Comparison of ENCODE assay signal across 15 cellular contexts in the genomic region with DNA sequence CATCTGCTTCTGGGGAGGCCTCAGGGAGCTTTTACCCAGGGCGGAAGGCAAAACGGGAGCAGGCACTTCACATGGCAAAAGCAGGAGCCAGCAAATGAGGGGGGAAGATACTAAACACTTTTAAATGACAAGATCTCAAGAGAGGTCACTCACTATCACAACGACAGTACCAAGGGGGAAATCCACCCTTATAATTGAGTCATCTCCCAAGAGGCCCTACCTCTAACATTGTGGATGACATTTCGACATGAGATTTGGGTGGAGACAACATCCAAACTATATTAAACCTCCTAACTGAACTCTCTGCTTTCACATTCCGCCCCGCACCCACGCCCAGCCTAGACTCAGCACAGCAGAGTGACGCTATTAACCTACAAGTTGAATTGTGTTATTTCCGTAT.
DNase-seq lines count a peak whose midpoint lies in the region; ATAC-seq, FAIRE-seq and TF ChIP-seq lines count a peak whose summit lies in the region.
"Had no signal": no experiment of that assay in that cellular context is flagged by ENCODE, and none has a peak within 500 bp of the region (broad histone marks: within the 10 kb centered on the region; RNA-seq: fewer than 3 reads in every experiment).

No MANE protein-coding gene starts in this region.

- no peak overlapping the region for H3K4me3 ChIP-seq in BLaER1 treated with 17β-estradiol and CSF1 and Interleukin-3, amounts not matched to agents 10 nM and 100 nM
- H3K4me3 ChIP-seq in NB4 (ENCODE audit: low read depth, low read length) (no peak overlapping the region), K562 (no peak overlapping the region), HAP-1 (no peak overlapping the region)

- CTCF ChIA-PET in K562 (lab: Yijun Ruan, JAX; ENCODE audit: low intra/inter-chr PET ratio): no interaction called here

- H3K79me2 ChIP-seq in K562 (ENCODE audit: control insufficient read depth, insufficient read depth, low read length): no peaks in the 10 kb centered on the region

- TF ChIP-seq CTCF in NB4 (IDR thresholded peaks at IDR 0.05; ENCODE audit: low read depth, low read length): no peak
- no peak for TF ChIP-seq CTCF in K562 (IDR thresholded peaks at IDR 0.05 in 2 of 3, conservative IDR thresholded peaks at IDR 0.05 in 1 of 3; ENCODE audit: insufficient read depth in 2 of 3, low read depth in 1 of 3, low read length in 3 of 3)

- ATAC-seq in K562 (no peak), HG03108 (IDR thresholded peaks at IDR 0.05; ENCODE audit: unreplicated experiment) (no peak), GM21423 (IDR thresholded peaks at IDR 0.05; ENCODE audit: unreplicated experiment) (no peak)

- H3K27me3 ChIP-seq in BLaER1 treated with 17β-estradiol and CSF1 and Interleukin-3, amounts not matched to agents 10 nM and 100 nM: no peaks in the 10 kb centered on the region
- H3K27me3 ChIP-seq in K562 (ENCODE audit: control insufficient read depth in 2 of 2, insufficient read depth in 2 of 2, low read length in 2 of 2) (no peaks in the 10 kb centered on the region; a peak in 1 of 5 replicates), HAP-1 (ENCODE audit: low read depth) (peaks cover 9% of the 10 kb centered on the region; the same call in 1 of the 2 replicates)
- H3K27me3 ChIP-seq: BE2C had no signal

- in situ Hi-C loops in K562 (cut with MboI): no loop called here
- in situ Hi-C loops in HAP-1 (cut with MboI; ENCODE audit: low sequenced_read_pairs): no loop called here

- no TSS peak for BruUV-seq in K562 (replicated peaks; lab: Mats Ljungman, UMichigan)

- no peaks in the 10 kb centered on the region for H3K9me3 ChIP-seq in BLaER1 treated with 17β-estradiol and CSF1 and Interleukin-3, amounts not matched to agents 10 nM and 100 nM (replicated peaks in 1 of 11)
- H3K9me3 ChIP-seq in K562 (replicated peaks; ENCODE audit: control insufficient read depth, insufficient read depth, low read depth, low read length) (no peaks in the 10 kb centered on the region), HAP-1 (no peaks in the 10 kb centered on the region)
- H3K9me3 ChIP-seq: BE2C, Caco-2 had no signal

- no peaks in the 10 kb centered on the region for H4K20me1 ChIP-seq in BLaER1 treated with 17β-estradiol and CSF1 and Interleukin-3, amounts not matched to agents 10 nM and 100 nM
- no peaks in the 10 kb centered on the region for H4K20me1 ChIP-seq in K562 (replicated peaks; ENCODE audit: control insufficient read depth, insufficient read depth, low read length)

- DNase-seq in NB4 (ENCODE audit: low read depth): peak; percentile 62
- no peak for DNase-seq in K562 (ENCODE audit: extremely low read depth in 1 of 4, low spot score in 3 of 4)
- no peak for DNase-seq in HAP-1 (ENCODE audit: low spot score in 2 of 2)
- DNase-seq: BE2C; Caco-2; CD4-positive, alpha-beta T cell; GOT3; H9 had no signal

- H3K4me1 ChIP-seq in BLaER1 treated with 17β-estradiol and CSF1 and Interleukin-3, amounts not matched to agents 10 nM and 100 nM: peaks cover 0 to 27% (median 13%) of the 10 kb centered on the region in 10 experiments; a peak in 14 of 20 replicates
- H3K4me1 ChIP-seq in K562 (replicated peaks in 1 of 2; ENCODE audit: control insufficient read depth in 2 of 2, insufficient read depth in 2 of 2, low read length in 2 of 2) (no peaks in the 10 kb centered on the region; a peak in 1 of 5 replicates), HAP-1 (no peaks in the 10 kb centered on the region)
- H3K4me1 ChIP-seq: BE2C, Caco-2 had no signal

- peak overlapping the region in 7 of 11 experiments; percentile 1 to 63 (median 25); a peak in 10 of 22 replicates for H3K4me2 ChIP-seq in BLaER1 treated with 17β-estradiol and CSF1 and Interleukin-3, amounts not matched to agents 10 nM and 100 nM
- no peak overlapping the region for H3K4me2 ChIP-seq in K562 (ENCODE audit: insufficient read depth, low read length)
- H3K4me2 ChIP-seq: KMS-11 had no signal

- no peaks in the 10 kb centered on the region for H3K9me1 ChIP-seq in K562 (ENCODE audit: control insufficient read depth, insufficient read depth, low read length)

- TF ChIP-seq POLR2A in NB4 (IDR thresholded peaks at IDR 0.05; ENCODE audit: extremely low read depth, insufficient read length) (no peak), K562 (conservative IDR thresholded peaks at IDR 0.05) (no peak)

- peak overlapping the region in 3 of 11 experiments; percentile 7 to 43 (median 35); a peak in 4 of 22 replicates for H3K27ac ChIP-seq in BLaER1 treated with 17β-estradiol and CSF1 and Interleukin-3, amounts not matched to agents 10 nM and 100 nM
- H3K27ac ChIP-seq in K562 (ENCODE audit: extremely low read depth, low read depth, low read length): no peak overlapping the region
- H3K27ac ChIP-seq: C4-2B, KMS-11 had no signal

- TF ChIP-seq EP300 in K562 (IDR thresholded peaks at IDR 0.05; ENCODE audit: low read length): no peak

- no peak overlapping the region for H3K9ac ChIP-seq in BLaER1 treated with 17β-estradiol and CSF1 and Interleukin-3, amounts not matched to agents 10 nM and 100 nM
- H3K9ac ChIP-seq in K562 (ENCODE audit: insufficient read depth in 1 of 2, low read depth in 2 of 2, low read length in 2 of 2): no peak overlapping the region
- H3K9ac ChIP-seq: KMS-11 had no signal

- no peak for TF ChIP-seq RAD21 in K562 (CRISPR knock-in tag; conservative IDR thresholded peaks at IDR 0.05 in 1 of 2, IDR thresholded peaks at IDR 0.05 in 1 of 2)

- H3K36me3 ChIP-seq in BLaER1 treated with 17β-estradiol and CSF1 and Interleukin-3, amounts not matched to agents 10 nM and 100 nM: no peaks in the 10 kb centered on the region
- H3K36me3 ChIP-seq in K562 (ENCODE audit: control insufficient read depth, insufficient read depth, low read length): no peaks in the 10 kb centered on the region
- no peaks in the 10 kb centered on the region for H3K36me3 ChIP-seq in HAP-1 (replicated peaks)
- H3K36me3 ChIP-seq: BE2C had no signal

- WGBS in K562 (ENCODE audit: insufficient coverage, low coverage, missing lambda C conversion rate): 11% methylated on average over 9 of the region's 9 CpGs

- intact Hi-C loops in K562 (cut with micrococcal nuclease): no loop called here

- POLR2A ChIA-PET in K562 (lab: Yijun Ruan, JAX): no interaction called here

- no peak for FAIRE-seq in K562 (lab: Jason Lieb, UNC)
- FAIRE-seq: D721Med, G401.6 had no signal

- peak overlapping the region; percentile 43 for H2AFZ ChIP-seq in K562 (ENCODE audit: low read depth, low read length)

TF ChIP-seq in K562, 482 proteins besides CTCF, POLR2A, EP300 and RAD21 (continues in another document):
- no peak for TF ChIP-seq ZNF239 (CRISPR knock-in tag; IDR thresholded peaks at IDR 0.05)
- no peak for TF ChIP-seq BRD4 (IDR thresholded peaks at IDR 0.05)
- no peak for TF ChIP-seq ZNF282 (CRISPR knock-in tag; IDR thresholded peaks at IDR 0.05)
- no peak for TF ChIP-seq POLR3A (IDR thresholded peaks at IDR 0.05; ENCODE audit: borderline replicate concordance, extremely low read depth, insufficient read depth, insufficient read length)
- TF ChIP-seq PRPF4 (IDR thresholded peaks at IDR 0.05; ENCODE audit: insufficient read depth, low read depth, low read length, poor library complexity, severe bottlenecking): no peak
- TF ChIP-seq ZBTB17 (CRISPR knock-in tag; IDR thresholded peaks at IDR 0.05): no peak
- no peak for TF ChIP-seq ZBTB49 (CRISPR knock-in tag; IDR thresholded peaks at IDR 0.05; ENCODE audit: borderline replicate concordance)
- no peak for TF ChIP-seq ZC3H8 (IDR thresholded peaks at IDR 0.05)
- no peak for TF ChIP-seq ZNF175 (CRISPR knock-in tag; IDR thresholded peaks at IDR 0.05; ENCODE audit: low read depth)
- TF ChIP-seq FOXA3 (CRISPR knock-in tag; conservative IDR thresholded peaks at IDR 0.05 in 1 of 2, IDR thresholded peaks at IDR 0.05 in 1 of 2): no peak
- TF ChIP-seq, protein P1, sequence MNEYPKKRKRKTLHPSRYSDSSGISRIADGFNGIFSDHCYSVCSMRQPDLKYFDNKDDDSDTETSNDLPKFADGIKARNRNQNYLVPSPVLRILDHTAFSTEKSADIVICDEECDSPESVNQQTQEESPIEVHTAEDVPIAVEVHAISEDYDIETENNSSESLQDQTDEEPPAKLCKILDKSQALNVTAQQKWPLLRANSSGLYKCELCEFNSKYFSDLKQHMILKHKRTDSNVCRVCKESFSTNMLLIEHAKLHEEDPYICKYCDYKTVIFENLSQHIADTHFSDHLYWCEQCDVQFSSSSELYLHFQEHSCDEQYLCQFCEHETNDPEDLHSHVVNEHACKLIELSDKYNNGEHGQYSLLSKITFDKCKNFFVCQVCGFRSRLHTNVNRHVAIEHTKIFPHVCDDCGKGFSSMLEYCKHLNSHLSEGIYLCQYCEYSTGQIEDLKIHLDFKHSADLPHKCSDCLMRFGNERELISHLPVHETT (CRISPR knock-in tag; conservative IDR thresholded peaks at IDR 0.05 in 1 of 2, IDR thresholded peaks at IDR 0.05 in 1 of 2): no peak
- TF ChIP-seq ZNF146 (CRISPR knock-in tag; IDR thresholded peaks at IDR 0.05; ENCODE audit: unreplicated experiment): no peak
- TF ChIP-seq TSC22D4 (tag; IDR thresholded peaks at IDR 0.05): no peak
